1 cellular context compared by ENCODE assay signal in the genomic region with DNA sequence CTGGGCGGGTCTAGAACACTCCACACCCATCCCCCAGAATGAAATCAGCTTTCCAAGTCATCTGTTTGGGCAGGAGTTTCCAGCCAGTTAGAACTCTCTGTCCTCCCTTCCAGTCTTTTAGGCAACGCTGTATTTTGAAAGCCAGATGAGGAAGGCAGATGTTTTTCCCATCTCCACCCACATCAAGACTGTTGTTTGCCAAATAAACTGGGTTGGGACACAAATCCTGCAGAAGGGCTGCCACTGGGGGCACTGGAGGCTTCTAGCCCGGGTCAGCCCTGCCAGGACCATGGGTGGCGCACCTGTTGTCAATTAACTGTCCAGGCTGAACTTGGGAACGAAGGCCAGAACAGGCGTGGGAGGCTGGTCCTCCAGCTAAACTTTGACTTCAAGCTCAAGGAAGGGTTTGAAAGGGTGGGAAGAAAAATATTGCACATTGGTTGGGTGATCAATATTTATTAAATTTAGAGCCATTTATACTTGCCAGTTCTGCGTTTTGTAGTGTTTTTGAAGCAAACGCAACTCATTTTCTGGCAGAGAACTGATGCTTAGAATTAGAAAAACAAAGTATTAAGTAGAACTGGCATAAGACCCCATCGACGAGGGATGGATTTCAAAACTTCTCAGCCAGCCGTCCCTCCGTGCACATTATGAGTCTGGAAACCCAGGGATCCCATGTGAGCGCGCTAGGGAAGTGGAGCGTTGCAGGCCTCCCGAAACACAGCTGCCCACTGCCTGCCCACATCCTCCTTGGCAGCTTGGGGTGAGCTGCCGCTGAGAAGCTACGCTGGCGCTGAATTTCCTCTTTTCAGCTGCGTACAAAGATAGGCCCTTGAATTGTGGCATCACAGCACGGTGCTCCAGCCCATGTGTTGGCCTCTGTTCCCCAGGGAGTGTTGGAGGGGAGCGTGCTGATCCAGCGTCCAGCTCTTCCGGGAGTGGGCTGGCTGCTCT.
A peak's percentile ranks its signal among the peaks of the same experiment; 100 is the strongest.
TF ChIP-seq lines count a peak whose summit lies in the region.

No MANE protein-coding gene starts in this region.

TF ChIP-seq in K562, 482 proteins besides CTCF, POLR2A, EP300 and RAD21:
- TF ChIP-seq ETV6 (IDR thresholded peaks at IDR 0.05; ENCODE audit: borderline replicate concordance in 1 of 2, low read depth in 2 of 2, low read length in 1 of 2), result no peak
- no peak for TF ChIP-seq ETV6 (CRISPR knock-in tag; IDR thresholded peaks at IDR 0.05; ENCODE audit: borderline replicate concordance)
- TF ChIP-seq SMC3 (conservative IDR thresholded peaks at IDR 0.05; ENCODE audit: insufficient read depth, low read depth, low read length), result 0 out of 2 replicates have a peak, but pooled peaks have one; percentile 11
- TF ChIP-seq ZC3H4 (CRISPR knock-in tag; IDR thresholded peaks at IDR 0.05; ENCODE audit: borderline replicate concordance), result 0 out of 2 replicates have a peak, but pooled peaks have one; percentile 30
- TF ChIP-seq EGR1 (conservative IDR thresholded peaks at IDR 0.05), result 0 out of 2 replicates have a peak, but pooled peaks have one; percentile 3
